In genomic region chr15:95822946-95823345, GRCh38 we compare ENCODE assay signal across 27 cellular contexts.
"Had no signal": no experiment of that assay in that cellular context is flagged by ENCODE, and none has a peak within 500 bp of the region (broad histone marks: within the 10 kb centered on the region; RNA-seq: fewer than 3 reads in every experiment).

No MANE protein-coding gene starts in this region.

- ATAC-seq: activated CD8-positive, alpha-beta T cell treated with anti-CD3 and anti-CD28 coated beads, Interleukin-2, amount 10 ng/mL, durations not matched to agents 7 days and 5 days; activated naive CD4-positive, alpha-beta T cell treated with anti-CD3 and anti-CD28 coated beads, Interleukin-2, amount 50 U/mL, for 72 hours; body of pancreas; K562 had no signal

- H3K36me3 Mint-ChIP-seq: activated naive CD4-positive, alpha-beta T cell treated with anti-CD3 and anti-CD28 coated beads, Interleukin-2, amount 50 U/mL, for 72 hours had no signal

- H3K27ac Mint-ChIP-seq: activated CD8-positive, alpha-beta T cell treated with anti-CD3 and anti-CD28 coated beads, Interleukin-2, amount 10 ng/mL, durations not matched to agents 7 days and 5 days; activated naive CD4-positive, alpha-beta T cell treated with anti-CD3 and anti-CD28 coated beads for 36 hours; activated naive CD4-positive, alpha-beta T cell treated with anti-CD3 and anti-CD28 coated beads, Interleukin-2, amount 50 U/mL, for 72 hours; activated T-cell treated with anti-CD3 and anti-CD28 coated beads, Interleukin-2, amount 50 U/mL, for 24 hours; activated T-helper 2 cell treated with anti-CD3 and anti-CD28 coated beads, Interferon-gamma antibody, Interleukin-2, Interleukin-4, amounts not matched to agents 10 μg/mL and 5 μg/mL and 100 μg/mL, durations not matched to agents 14 hours and 24 hours and 36 hours had no signal

- H3K27me3 Mint-ChIP-seq: activated T-cell treated with anti-CD3 and anti-CD28 coated beads, Interleukin-2, amount 50 U/mL, for 24 hours had no signal

- DNase-seq: activated CD4-positive, alpha-beta T cell treated with anti-CD3 and anti-CD28 coated beads for 1 hour; activated CD4-positive, alpha-beta T cell treated with anti-CD3 and anti-CD28 coated beads for 48 hours; activated CD4-positive, alpha-beta T cell treated with anti-CD3 and anti-CD28 coated beads, Interleukin-2, amount 50 U/mL, for 4 hours; activated CD4-positive, CD25-positive, alpha-beta regulatory T cell; activated CD8-positive, alpha-beta T cell treated with anti-CD3 and anti-CD28 coated beads, Interleukin-2, amount 10 ng/mL, durations not matched to agents 7 days and 5 days; activated gamma-delta T cell treated with Interleukin-2 at 50 U/mL for 16 hours; activated naive CD4-positive, alpha-beta T cell treated with anti-CD3 and anti-CD28 coated beads for 36 hours; activated T-cell treated with anti-CD3 and anti-CD28 coated beads, Interleukin-2, amount 50 U/mL, for 24 hours; adrenal gland; body of pancreas; cerebellar nuclear complex; NCI-H1092 treated with DMSO at 0.1 percent for 48 hours; NCI-H1417; NCI-H146; NCI-H187; NCI-H2029 treated with DMSO at 0.1 percent for 48 hours; NCI-H345; NCI-H524 treated with DMSO at 0.1 percent for 48 hours; NCI-H748 treated with DMSO at 0.1 percent for 48 hours; OCI-M1; SHP77; SJCRH30; T1000; WERI-Rb-1 had no signal

- H3K9me3 Mint-ChIP-seq: activated naive CD4-positive, alpha-beta T cell treated with anti-CD3 and anti-CD28 coated beads for 36 hours; activated naive CD4-positive, alpha-beta T cell treated with anti-CD3 and anti-CD28 coated beads, Interleukin-2, amount 50 U/mL, for 72 hours; activated T-cell treated with anti-CD3 and anti-CD28 coated beads, Interleukin-2, amount 50 U/mL, for 24 hours; activated T-helper 2 cell treated with anti-CD3 and anti-CD28 coated beads, Interferon-gamma antibody, Interleukin-2, Interleukin-4, amounts not matched to agents 10 μg/mL and 5 μg/mL and 100 μg/mL, durations not matched to agents 14 hours and 24 hours and 36 hours had no signal

- H3K4me3 Mint-ChIP-seq: activated CD8-positive, alpha-beta T cell treated with anti-CD3 and anti-CD28 coated beads, Interleukin-2, amount 10 ng/mL, durations not matched to agents 7 days and 5 days; activated naive CD4-positive, alpha-beta T cell treated with anti-CD3 and anti-CD28 coated beads for 36 hours; activated T-cell treated with anti-CD3 and anti-CD28 coated beads, Interleukin-2, amount 50 U/mL, for 24 hours had no signal
